Comparison of ENCODE assay signal across 24 cellular contexts in the genomic region with DNA sequence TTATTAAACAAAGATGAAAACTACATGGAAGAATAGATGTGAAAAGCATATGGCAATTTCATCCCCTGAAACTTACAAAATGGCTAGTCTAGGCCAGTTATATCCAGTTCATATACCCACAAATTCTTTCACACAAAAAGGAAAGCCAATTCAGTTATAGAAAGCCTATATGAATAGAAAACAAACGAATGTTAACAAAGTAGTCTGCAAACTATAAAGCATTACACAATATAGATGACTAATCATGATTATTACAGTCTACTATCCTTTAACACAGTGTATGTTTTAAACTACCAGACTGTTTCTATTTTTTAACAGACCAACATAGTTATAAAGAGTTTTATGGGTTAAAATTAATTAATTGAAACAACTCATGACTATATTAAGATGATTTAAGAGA. TPM values are rescaled to one million over a fixed set of nuclear protein-coding genes. Genes with fewer than 3 reads are reported as not detected.
A peak's percentile ranks its signal among the peaks of the same experiment; 100 is the strongest.
DNase-seq lines count a peak whose midpoint lies in the region; ATAC-seq, FAIRE-seq and TF ChIP-seq lines count a peak whose summit lies in the region.
"Had no signal": no experiment of that assay in that cellular context is flagged by ENCODE, and none has a peak within 500 bp of the region (broad histone marks: within the 10 kb centered on the region; RNA-seq: fewer than 3 reads in every experiment).

No MANE protein-coding gene starts in this region.

- DNase-seq in GM03348 (ENCODE audit: low spot score) (peak; percentile 24), PC-3 (peak; percentile 60), epithelial cell of esophagus (ENCODE audit: low read depth) (peak; percentile 36), keratinocyte (ENCODE audit: low read depth, low spot score) (no peak), NCI-H1105 (lab: John Stamatoyannopoulos, UW) (no peak), body of pancreas (no peak)
- DNase-seq: activated CD4-positive, alpha-beta T cell treated with anti-CD3 and anti-CD28 coated beads for 48 hours; AML-193; aorta; CD4-positive, alpha-beta memory T cell; dorsolateral prefrontal cortex; NCI-H1048; NCI-H2029; NCI-H69; psoas muscle; stimulated activated CD8-positive, alpha-beta memory T cell treated with anti-CD3 and anti-CD28 coated beads, Interleukin-4, amount 100 ng/mL, for 48 hours; stomach; tibial artery had no signal

- no peak for FAIRE-seq in keratinocyte (lab: Jason Lieb, UNC)
- FAIRE-seq: GM18507, HTR-8/SVneo had no signal

- CTCF ChIA-PET in PC-3 (lab: Charles Lee) = no interaction called here

- H3K9ac ChIP-seq in PC-3 (ENCODE audit: low read length) (no peak overlapping the region), keratinocyte (ENCODE audit: control insufficient read depth, extremely low read depth, insufficient read depth, low read length) (no peak overlapping the region)
- H3K9ac ChIP-seq: KMS-11 had no signal

- H3K4me2 ChIP-seq in PC-3 (ENCODE audit: low read length) = 0 out of 2 replicates have a peak overlapping the region, but pooled peaks have one; percentile 14
- no peak overlapping the region for H3K4me2 ChIP-seq in keratinocyte (ENCODE audit: control insufficient read depth, extremely low read depth, insufficient read depth, low read depth, low read length)
- H3K4me2 ChIP-seq: KMS-11 had no signal

- H3K27ac ChIP-seq in PC-3 (ENCODE audit: low read length) = no peak overlapping the region
- H3K27ac ChIP-seq in keratinocyte (ENCODE audit: control insufficient read depth, insufficient read depth, low read length) = peak overlapping the region; percentile 26
- H3K27ac ChIP-seq in body of pancreas = no peak overlapping the region
- H3K27ac ChIP-seq: dorsolateral prefrontal cortex, KMS-11, neutrophil, psoas muscle, stomach, tibial artery, VCaP had no signal

- TF ChIP-seq POLR2A in body of pancreas (IDR thresholded peaks at IDR 0.05) = no peak

- POLR2A ChIA-PET in PC-3 (lab: Charles Lee; ENCODE audit: unreplicated experiment) = no interaction called here

- H3K79me2 ChIP-seq in PC-3 (ENCODE audit: low read length) (peaks cover 62% of the 10 kb centered on the region), keratinocyte (ENCODE audit: control insufficient read depth, insufficient read depth, low read length) (peaks cover 50% of the 10 kb centered on the region)

- H3K9me2 ChIP-seq in PC-3 (replicated peaks; ENCODE audit: low read length) = no peaks in the 10 kb centered on the region

- WGBS in body of pancreas, 2 donors = 53 to 59% methylated on average over 1 of the region's 1 CpG

- BruUV-seq in PC-3 (replicated peaks; lab: Mats Ljungman, UMichigan) = no TSS peak

- no peaks in the 10 kb centered on the region for H3K9me3 ChIP-seq in PC-3 (ENCODE audit: low read length)
- no peaks in the 10 kb centered on the region for H3K9me3 ChIP-seq in keratinocyte (ENCODE audit: control insufficient read depth, low read depth, low read length)
- no peaks in the 10 kb centered on the region for H3K9me3 ChIP-seq in body of pancreas
- H3K9me3 ChIP-seq: neutrophil, psoas muscle, stomach, tibial artery had no signal

- no peak for TF ChIP-seq CTCF in PC-3 (conservative IDR thresholded peaks at IDR 0.05; ENCODE audit: low read depth, low read length)
- TF ChIP-seq CTCF in epithelial cell of esophagus (IDR thresholded peaks at IDR 0.05; ENCODE audit: insufficient read depth, low read depth, low read length, missing control alignments) = no peak
- TF ChIP-seq CTCF in keratinocyte (optimal IDR thresholded peaks at IDR 0.05 in 1 of 3, IDR thresholded peaks at IDR 0.05 in 1 of 3, conservative IDR thresholded peaks at IDR 0.05 in 1 of 3; ENCODE audit: extremely low read depth in 1 of 3, insufficient read depth in 2 of 3, low read length in 3 of 3) = no peak
- TF ChIP-seq CTCF in body of pancreas (IDR thresholded peaks at IDR 0.05) = no peak

- intact Hi-C loops in PC-3 (cut with micrococcal nuclease) (no loop called here), body of pancreas (cut with DNase I) (no loop called here)

- H3K27me3 ChIP-seq in PC-3 (ENCODE audit: low read length) = no peaks in the 10 kb centered on the region
- no peaks in the 10 kb centered on the region for H3K27me3 ChIP-seq in keratinocyte (ENCODE audit: control insufficient read depth, extremely low read depth, insufficient read depth, low read length)
- H3K27me3 ChIP-seq in body of pancreas = no peaks in the 10 kb centered on the region
- H3K27me3 ChIP-seq: dorsolateral prefrontal cortex, neutrophil, stomach, tibial artery had no signal

- dilution Hi-C loops in keratinocyte (cut with MboI; ENCODE audit: extremely low pct_ligation_motif_present, low sequenced_read_pairs) = no loop called here

- H3F3A ChIP-seq in PC-3 (ENCODE audit: low read length, unreplicated experiment) = no peaks in the 10 kb centered on the region

- H2AFZ ChIP-seq in PC-3 (ENCODE audit: low read length) (no peak overlapping the region), keratinocyte (ENCODE audit: control insufficient read depth, low read length) (no peak overlapping the region)

- peaks cover 12% of the 10 kb centered on the region for H3K4me1 ChIP-seq in PC-3 (ENCODE audit: insufficient read depth, low read length)
- no peaks in the 10 kb centered on the region for H3K4me1 ChIP-seq in keratinocyte (ENCODE audit: control insufficient read depth, extremely low read depth, insufficient read depth, low read length)
- no peaks in the 10 kb centered on the region for H3K4me1 ChIP-seq in body of pancreas
- H3K4me1 ChIP-seq: psoas muscle, tibial artery had no signal

- H4K20me1 ChIP-seq in PC-3 (ENCODE audit: low read length) (0 out of 2 replicates have a peak, but pooled peaks cover 14% of the 10 kb centered on the region), keratinocyte (ENCODE audit: control insufficient read depth, extremely low read depth, insufficient read depth, low read length) (peaks cover 3% of the 10 kb centered on the region)

- H3K9me1 ChIP-seq in keratinocyte (ENCODE audit: control insufficient read depth, extremely low read depth, insufficient read depth, low read length) = no peaks in the 10 kb centered on the region

- H3K36me3 ChIP-seq in PC-3 (ENCODE audit: low read depth, low read length) (peaks cover 83% of the 10 kb centered on the region), keratinocyte (ENCODE audit: control insufficient read depth in 2 of 2, extremely low read depth in 1 of 2, insufficient read depth in 2 of 2, low read length in 2 of 2) (peaks cover 11 to 19% of the 10 kb centered on the region in 2 experiments), body of pancreas (replicated peaks in 1 of 2; ENCODE audit: insufficient read depth in 1 of 2, low read depth in 2 of 2) (peaks cover 0 to 12% of the 10 kb centered on the region in 2 donors)

- ATAC-seq in PC-3 = peak; percentile 77
- ATAC-seq in GM18511 (IDR thresholded peaks at IDR 0.05; ENCODE audit: unreplicated experiment) = no peak
- no peak for ATAC-seq in body of pancreas
- ATAC-seq: psoas muscle had no signal

- H3K4me3 ChIP-seq in PC-3 (ENCODE audit: low read length) (no peak overlapping the region), epithelial cell of esophagus (ENCODE audit: low read length) (no peak overlapping the region), keratinocyte (ENCODE audit: control insufficient read depth in 2 of 3, extremely low read depth in 1 of 3, insufficient read depth in 2 of 3, low read depth in 1 of 3, low read length in 3 of 3) (no peak overlapping the region), body of pancreas (no peak overlapping the region)
- H3K4me3 ChIP-seq: dorsolateral prefrontal cortex, psoas muscle, stomach, tibial artery had no signal

RNA-seq across cellular contexts. Expression of a gene that starts 12.1 kb away (rescaled TPM):
- total RNA-seq in PC-3 (2014; rRNA removed) (206 and 275 TPM in 2 replicates), body of pancreas (10 to 100 TPM; 16.6 to 70.5 TPM)
- 52.1 to 95.6 TPM (median 64.0 TPM) in 3 replicates for polyA plus RNA-seq in keratinocyte
- 31.2 TPM for polyA plus RNA-seq in keratinocyte (2011; ENCODE audit: low read depth)
- polyA plus RNA-seq in keratinocyte (2011; cell fraction: cytosol; rRNA removed) = 66.6 and 98.8 TPM in 2 replicates
- polyA plus RNA-seq in keratinocyte (2011; cell fraction: nucleus; rRNA removed) = 42.0 and 51.3 TPM in 2 replicates
- polyA plus RNA-seq in keratinocyte (2012; ENCODE audit: low replicate concordance) = 57.3 and 78.7 TPM in 2 replicates
- polyA minus RNA-seq in keratinocyte = 7.1 to 31.2 TPM (median 11.6 TPM) in 3 replicates
- polyA minus RNA-seq in keratinocyte (2011; cell fraction: cytosol; rRNA and poly(A)+ RNA removed) = 42.0 TPM
- polyA minus RNA-seq in keratinocyte (2011; cell fraction: nucleus; rRNA and poly(A)+ RNA removed) = 18.9 and 21.1 TPM in 2 replicates

RNA-seq across cellular contexts. Expression of a gene that starts 29.4 kb away (rescaled TPM):
- total RNA-seq in PC-3 (2014; rRNA removed) = 20.4 and 28.9 TPM in 2 replicates
- polyA plus RNA-seq in keratinocyte = 10.3 to 18.5 TPM (median 15.2 TPM) in 3 replicates
- polyA plus RNA-seq in keratinocyte (2011; ENCODE audit: low read depth) = 20.9 TPM
- polyA plus RNA-seq in keratinocyte (2011; cell fraction: cytosol; rRNA removed) = 5.3 and 11.3 TPM in 2 replicates
- 39.9 and 43.5 TPM in 2 replicates for polyA plus RNA-seq in keratinocyte (2011; cell fraction: nucleus; rRNA removed)
- 5.0 and 10.9 TPM in 2 replicates for polyA plus RNA-seq in keratinocyte (2012; ENCODE audit: low replicate concordance)
- 3.0 to 59.1 TPM (median 28.8 TPM) in 3 replicates for polyA minus RNA-seq in keratinocyte
- polyA minus RNA-seq in keratinocyte (2011; cell fraction: cytosol; rRNA and poly(A)+ RNA removed) = 11.5 TPM
- 43.9 and 86.3 TPM in 2 replicates for polyA minus RNA-seq in keratinocyte (2011; cell fraction: nucleus; rRNA and poly(A)+ RNA removed)
- 10 to 100 TPM; 12.2 to 19.5 TPM for total RNA-seq in body of pancreas

Comparison
In these comparisons a context has a peak if more than half of its experiments do, and no peak if none do; other contexts are left out.
1. DNase-seq: peak in GM03348 (single experiment), PC-3 (single experiment) and epithelial cell of esophagus (single experiment); none in keratinocyte (single experiment), NCI-H1105 (single experiment) and body of pancreas (0 of 4).